ENCODE assay signal across 8 cellular contexts in genomic region chr2:208265807-208266640, GRCh38. TPM values are rescaled to one million over a fixed set of nuclear protein-coding genes. Genes with fewer than 3 reads are reported as not detected.
DNase-seq lines count a peak whose midpoint lies in the region; ATAC-seq and TF ChIP-seq lines count a peak whose summit lies in the region.

TSS of gene PIKFYVE (plus strand) at chr2:208266255. CDS start at chr2:208271520, 5,265 bp downstream.

- peak within 1 kb of the TSS; percentile 42; the same call in 1 of the 2 replicates for H2AFZ ChIP-seq in OCI-LY1 (ENCODE audit: low read length)

- peaks cover 24% of the 10 kb centered on the region for H3K4me1 Mint-ChIP-seq in Calu3 (ENCODE audit: low read depth, unreplicated experiment)

- H3K4me1 ChIP-seq in HUES64 (ENCODE audit: insufficient read depth, low read length) (peaks cover 14% of the 10 kb centered on the region), OCI-LY1 (ENCODE audit: insufficient read depth, low read length, severe bottlenecking) (peaks cover 35% of the 10 kb centered on the region)

- H3K9me3 ChIP-seq in HUES64 (ENCODE audit: insufficient read depth, low read depth, low read length) (peaks cover 5% of the 10 kb centered on the region; the same call in 1 of the 2 replicates), OCI-LY1 (ENCODE audit: low read length) (no peaks in the 10 kb centered on the region; the same call in 1 of the 2 replicates)

- H3F3A ChIP-seq in OCI-LY1 (ENCODE audit: insufficient read depth, low read length) = no peaks in the 10 kb centered on the region

- peak; percentile 84 for ATAC-seq in GM21447 (IDR thresholded peaks at IDR 0.05; ENCODE audit: unreplicated experiment)

- peak within 1 kb of the TSS; percentile 90 for H3K4me3 Mint-ChIP-seq in Calu3 (ENCODE audit: low read depth, unreplicated experiment)

- H3K79me2 ChIP-seq in OCI-LY1 (ENCODE audit: insufficient read depth, low read length) = peaks cover 35% of the 10 kb centered on the region

- CTCF ChIA-PET in Calu3 (lab: Charles Lee) = interaction anchor here (1.1 to 2.6 kb wide), 3 partner anchors 12 to 165 kb away, joined by 3 to 14 read pairs (median 4); partner anchors contain the start of gene IDH1

- WGBS in HUES64 = under 1% methylated on average over 53 of the region's 53 CpGs

- H3K36me3 ChIP-seq in HUES64 (ENCODE audit: insufficient read depth, low read length) (peaks cover 1% of the 10 kb centered on the region; the same call in 1 of the 2 replicates), OCI-LY1 (ENCODE audit: insufficient read depth, low read length) (no peaks in the 10 kb centered on the region)

- H3K4me2 ChIP-seq in OCI-LY1 (ENCODE audit: low read length) = peak within 1 kb of the TSS; percentile 98

- no TSS peak for BruUV-seq in Calu3 (replicated peaks; lab: Mats Ljungman, UMichigan)

- in situ Hi-C loops in endometrial microvascular endothelial cells (cut with HindIII; ENCODE audit: inconsistent ontology term, low pct_unique_long_range_greater_than_20kb, low sequenced_read_pairs) = no loop called here

- intact Hi-C loops in Calu3 (cut with micrococcal nuclease; ENCODE audit: unreplicated experiment) = no loop called here

- no peaks in the 10 kb centered on the region for H4K20me1 ChIP-seq in OCI-LY1 (ENCODE audit: insufficient read depth, low read length)

- peak within 1 kb of the TSS; percentile 84 for H3K27ac Mint-ChIP-seq in Calu3 (ENCODE audit: unreplicated experiment)

- peaks cover 4% of the 10 kb centered on the region for H3K9me3 Mint-ChIP-seq in Calu3 (ENCODE audit: low read depth, unreplicated experiment)

- peaks cover 21% of the 10 kb centered on the region for H3K36me3 Mint-ChIP-seq in Calu3 (ENCODE audit: insufficient read depth, unreplicated experiment)

- H3K9me2 ChIP-seq in OCI-LY1 (ENCODE audit: low read depth, low read length) = no peaks in the 10 kb centered on the region

- DNase-seq in Calu3 (peak; percentile 92), mesenteric fat pad (ENCODE audit: low spot score) (peak; percentile 94)
- peak; percentile 85 for DNase-seq in activated CD8-positive, alpha-beta memory T cell treated with anti-CD3 and anti-CD28 coated beads, Interleukin-2, amount 50 U/mL, for 4 hours
- DNase-seq in stimulated activated CD8-positive, alpha-beta memory T cell treated with anti-CD3 and anti-CD28 coated beads, Interleukin-15, amount 100 ng/mL, for 24 hours (ENCODE audit: low read depth) = peak; percentile 67

- no peaks in the 10 kb centered on the region for H3K27me3 Mint-ChIP-seq in Calu3 (ENCODE audit: unreplicated experiment)

- H3K27ac ChIP-seq in HUES64 (ENCODE audit: low read depth, low read length) (peak within 1 kb of the TSS; percentile 74), OCI-LY1 (ENCODE audit: low read depth, low read length, poor library complexity, severe bottlenecking) (peak within 1 kb of the TSS; percentile 94)

- H3K27me3 ChIP-seq in HUES64 (ENCODE audit: insufficient read depth, low read length) (no peaks in the 10 kb centered on the region), OCI-LY1 (ENCODE audit: insufficient read depth, low read length) (no peaks in the 10 kb centered on the region)

- H3K4me3 ChIP-seq in HUES64 (ENCODE audit: low read length) (peak within 1 kb of the TSS; percentile 68), OCI-LY1 (ENCODE audit: low read depth, low read length, poor library complexity, severe bottlenecking) (peak within 1 kb of the TSS; percentile 93)

- H3K9ac ChIP-seq in HUES64 (ENCODE audit: low read depth, low read length) = peak within 1 kb of the TSS; percentile 70
- H3K9ac ChIP-seq in OCI-LY1 (ENCODE audit: low read length) = peak within 1 kb of the TSS; percentile 94

- TF ChIP-seq CTCF in Calu3 (IDR thresholded peaks at IDR 0.05; ENCODE audit: unreplicated experiment) (no peak), OCI-LY1 (IDR thresholded peaks at IDR 0.05; ENCODE audit: low read length) (no peak)

RNA-seq across cellular contexts. Expression of gene PIKFYVE, which starts in this region (rescaled TPM):
- total RNA-seq in Calu3 (2022) (24.2 and 26.4 TPM in 2 replicates), endometrial microvascular endothelial cells (ENCODE audit: inconsistent ontology term) (12.4 TPM), mesenteric fat pad (29.6 TPM)
- 13.8 TPM for polyA plus RNA-seq in HUES64 (2013, experiment 1 of 2)
- 18.4 TPM for polyA plus RNA-seq in HUES64 (2013, experiment 2 of 2)

Comparison
In these comparisons a context has a peak if more than half of its experiments do, and no peak if none do; other contexts are left out.
1. Peak in every context shown above with its lines: DNase-seq, ATAC-seq, H3K4me3 ChIP-seq and H3K27ac ChIP-seq.